Comparison of ENCODE assay signal across 3 cellular contexts in the genomic region with DNA sequence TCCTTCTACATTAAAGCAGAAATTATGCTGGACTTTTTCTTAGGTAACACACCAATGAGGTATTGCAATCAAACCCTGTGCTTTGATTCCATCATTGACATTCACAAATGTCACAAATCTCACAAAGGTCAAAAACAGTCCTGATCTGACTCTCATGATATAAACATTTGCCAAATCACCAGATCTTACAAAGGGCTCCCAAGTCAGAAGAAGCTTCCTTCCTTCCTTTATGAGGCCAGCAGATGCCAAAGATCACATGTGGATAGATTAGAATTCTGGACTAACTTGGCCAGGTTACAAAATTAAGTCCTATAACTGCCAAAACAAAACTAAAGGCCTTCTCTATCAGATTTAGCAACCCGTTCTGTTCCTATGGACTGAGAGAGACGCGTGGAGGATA. TPM values are rescaled to one million over a fixed set of nuclear protein-coding genes. Genes with fewer than 3 reads are reported as not detected.
"Had no signal": no experiment of that assay in that cellular context is flagged by ENCODE, and none has a peak within 500 bp of the region (broad histone marks: within the 10 kb centered on the region; RNA-seq: fewer than 3 reads in every experiment).

No MANE protein-coding gene starts in this region.

RNA-seq across cellular contexts. Expression of gene MALL, which starts 53.3 kb away (rescaled TPM):
- total RNA-seq: activated naive CD4-positive, alpha-beta T cell treated with anti-CD3 and anti-CD28 coated beads, Interleukin-2, amount 50 U/mL, for 72 hours; activated naive CD8-positive, alpha-beta T cell treated with anti-CD3 and anti-CD28 coated beads, Interleukin-2, amount 10 ng/mL, durations not matched to agents 7 days and 5 days had no signal
- polyA plus RNA-seq: cardiac muscle cell had no signal
